Comparison of ENCODE assay signal across 8 cellular contexts in genomic region chr15:56919708-56920637, GRCh38. TPM values are rescaled to one million over a fixed set of nuclear protein-coding genes. Genes with fewer than 3 reads are reported as not detected.
A peak's percentile ranks its signal among the peaks of the same experiment; 100 is the strongest.
DNase-seq lines count a peak whose midpoint lies in the region; ATAC-seq and TF ChIP-seq lines count a peak whose summit lies in the region.

No MANE protein-coding gene starts in this region.

- CTCF ChIA-PET in CD4-positive, alpha-beta memory T cell (lab: Charles Lee; ENCODE audit: partially characterized antibody): interaction anchor here (1.7 to 2.7 kb wide), 3 partner anchors 14 to 28 kb away, joined by 4 to 16 read pairs (median 11); no protein-coding TSS in a partner anchor
- CTCF ChIA-PET in activated B cell treated with CpG ODN at 0.5 μM for 24 hours (lab: Charles Lee): interaction anchor here (0.9 to 2.3 kb wide), 2 partner anchors 178 to 216 kb away, joined by 3 to 9 read pairs; no protein-coding TSS in a partner anchor

- H3K9me3 ChIP-seq in CD4-positive, alpha-beta memory T cell (ENCODE audit: control insufficient read depth in 1 of 2, low read length in 2 of 2): no peaks in the 10 kb centered on the region
- H3K9me3 ChIP-seq in thymus (ENCODE audit: control insufficient read depth): no peaks in the 10 kb centered on the region

- WGBS in thymus: 2% methylated on average over 30 of the region's 30 CpGs

- H3K9me3 Mint-ChIP-seq in CD4-positive, alpha-beta memory T cell: no peaks in the 10 kb centered on the region
- no peaks in the 10 kb centered on the region for H3K9me3 Mint-ChIP-seq in activated B cell treated with CpG ODN at 0.5 μM for 24 hours
- peaks cover 11% of the 10 kb centered on the region for H3K9me3 Mint-ChIP-seq in mesothelial cell of epicardium

- H3K4me1 Mint-ChIP-seq in CD4-positive, alpha-beta memory T cell: peaks cover 39 to 65% (median 49%) of the 10 kb centered on the region in 4 donors
- peaks cover 40% of the 10 kb centered on the region for H3K4me1 Mint-ChIP-seq in activated B cell treated with CpG ODN at 0.5 μM for 24 hours
- H3K4me1 Mint-ChIP-seq in mesothelial cell of epicardium: peaks cover 32% of the 10 kb centered on the region

- POLR2A ChIA-PET in CD4-positive, alpha-beta memory T cell (lab: Charles Lee; ENCODE audit: partially characterized antibody): interaction anchor here (0.8 to 3.2 kb wide), 8 partner anchors 9 to 187 kb away, joined by 3 to 111 read pairs (median 4); partner anchors contain the start of gene ZNF280D
- POLR2A ChIA-PET in activated B cell treated with CpG ODN at 0.5 μM for 24 hours (lab: Charles Lee): interaction anchor here (1.2 to 4.0 kb wide), 6 partner anchors 9 to 455 kb away, joined by 3 to 84 read pairs (median 9); partner anchors contain the start of gene MNS1

- peak in 4 of 5 donors; percentile 3 to 37 (median 16) for DNase-seq in CD4-positive, alpha-beta memory T cell
- DNase-seq in Jurkat, Clone E6-1 (ENCODE audit: low read depth, low spot score): peak; percentile 65
- DNase-seq in activated B cell treated with CpG ODN at 0.5 μM for 24 hours (no peak), mesothelial cell of epicardium (ENCODE audit: low spot score in 2 of 2, unreplicated experiment in 2 of 2) (peak in 1 of 2 experiments; percentile 56)
- peak; percentile 2 for DNase-seq in effector CD4-positive, alpha-beta T cell

- no peak for TF ChIP-seq CTCF in activated B cell treated with CpG ODN at 0.5 μM for 24 hours (IDR thresholded peaks at IDR 0.05)
- no peak for TF ChIP-seq CTCF in mesothelial cell of epicardium (IDR thresholded peaks at IDR 0.05; ENCODE audit: unreplicated experiment)

- peak; percentile 5 for ATAC-seq in GM19452 (IDR thresholded peaks at IDR 0.05; ENCODE audit: unreplicated experiment)
- no peak for ATAC-seq in activated B cell treated with CpG ODN at 0.5 μM for 24 hours (ENCODE audit: low read depth)
- ATAC-seq in GM18873 (IDR thresholded peaks at IDR 0.05; ENCODE audit: low FRiP score, unreplicated experiment): no peak

- H3K27me3 ChIP-seq in CD4-positive, alpha-beta memory T cell (ENCODE audit: insufficient read depth, low read length): no peaks in the 10 kb centered on the region
- H3K27me3 ChIP-seq in thymus (ENCODE audit: control insufficient read depth, insufficient read depth): no peaks in the 10 kb centered on the region

- intact Hi-C loops in CD4-positive, alpha-beta memory T cell (cut with micrococcal nuclease): loop anchor here (5.0 kb wide), 2 partner anchors 217 to 292 kb away; no protein-coding TSS in a partner anchor
- intact Hi-C loops in activated B cell treated with CpG ODN at 0.5 μM for 24 hours (cut with micrococcal nuclease): loop anchor here (2.0 to 5.0 kb wide), 7 partner anchors 81 to 607 kb away; partner anchors contain the start of gene TEX9

- peak overlapping the region; percentile 80 to 82 for H3K4me3 ChIP-seq in CD4-positive, alpha-beta memory T cell (ENCODE audit: low read length in 2 of 2)
- peak overlapping the region; percentile 96 for H3K4me3 ChIP-seq in Jurkat, Clone E6-1 (ENCODE audit: low read length)
- H3K4me3 ChIP-seq in thymus (ENCODE audit: low read length): peak overlapping the region; percentile 99

- peak overlapping the region; percentile 79 for H3K27ac ChIP-seq in CD4-positive, alpha-beta memory T cell (ENCODE audit: low read depth, low read length)
- peak overlapping the region; percentile 92 for H3K27ac ChIP-seq in thymus (ENCODE audit: low read depth)

- no peaks in the 10 kb centered on the region for H3K27me3 Mint-ChIP-seq in CD4-positive, alpha-beta memory T cell
- H3K27me3 Mint-ChIP-seq in activated B cell treated with CpG ODN at 0.5 μM for 24 hours: no peaks in the 10 kb centered on the region
- no peaks in the 10 kb centered on the region for H3K27me3 Mint-ChIP-seq in mesothelial cell of epicardium (ENCODE audit: low read depth)

- H3K4me1 ChIP-seq in CD4-positive, alpha-beta memory T cell (ENCODE audit: insufficient read depth, low read length): peaks cover 53% of the 10 kb centered on the region
- peaks cover 5% of the 10 kb centered on the region for H3K4me1 ChIP-seq in thymus (ENCODE audit: control insufficient read depth, insufficient read depth, low read length)

- H3K4me3 Mint-ChIP-seq in CD4-positive, alpha-beta memory T cell: peak overlapping the region; percentile 85 to 96 (median 90)
- peak overlapping the region; percentile 92 for H3K4me3 Mint-ChIP-seq in activated B cell treated with CpG ODN at 0.5 μM for 24 hours
- peak overlapping the region; percentile 83 for H3K4me3 Mint-ChIP-seq in mesothelial cell of epicardium

- peak overlapping the region; percentile 85 to 92 (median 89) for H3K27ac Mint-ChIP-seq in CD4-positive, alpha-beta memory T cell
- H3K27ac Mint-ChIP-seq in activated B cell treated with CpG ODN at 0.5 μM for 24 hours (peak overlapping the region; percentile 78), mesothelial cell of epicardium (peak overlapping the region; percentile 92)

- no peaks in the 10 kb centered on the region for H3K36me3 ChIP-seq in CD4-positive, alpha-beta memory T cell (ENCODE audit: insufficient read depth, low read length)
- H3K36me3 ChIP-seq in thymus (ENCODE audit: control insufficient read depth, insufficient read depth): no peaks in the 10 kb centered on the region

- peaks cover 4 to 34% of the 10 kb centered on the region in 2 donors for H3K36me3 Mint-ChIP-seq in CD4-positive, alpha-beta memory T cell
- H3K36me3 Mint-ChIP-seq in activated B cell treated with CpG ODN at 0.5 μM for 24 hours (ENCODE audit: low read depth) (peaks cover 34% of the 10 kb centered on the region), mesothelial cell of epicardium (peaks cover 26% of the 10 kb centered on the region)

RNA-seq across cellular contexts. Expression of gene TCF12, which starts 1.5 kb away (rescaled TPM):
- total RNA-seq in CD4-positive, alpha-beta memory T cell: 10 to 100 TPM; 78.5 to 86.5 TPM
- polyA plus RNA-seq in CD4-positive, alpha-beta memory T cell: 10 to 100 TPM; 36.5 to 58.2 TPM
- 98.4 TPM for polyA plus RNA-seq in Jurkat, Clone E6-1 (2012; ENCODE audit: insufficient read depth, insufficient read length)
- total RNA-seq in activated B cell treated with CpG ODN at 0.5 μM for 24 hours (88.5 and 119 TPM in 2 replicates), mesothelial cell of epicardium (188 to 194 TPM (median 192 TPM) in 3 replicates)
- 45.2 TPM for polyA plus RNA-seq in thymus
